Comparison of ENCODE assay signal across 8 cellular contexts in the genomic region with DNA sequence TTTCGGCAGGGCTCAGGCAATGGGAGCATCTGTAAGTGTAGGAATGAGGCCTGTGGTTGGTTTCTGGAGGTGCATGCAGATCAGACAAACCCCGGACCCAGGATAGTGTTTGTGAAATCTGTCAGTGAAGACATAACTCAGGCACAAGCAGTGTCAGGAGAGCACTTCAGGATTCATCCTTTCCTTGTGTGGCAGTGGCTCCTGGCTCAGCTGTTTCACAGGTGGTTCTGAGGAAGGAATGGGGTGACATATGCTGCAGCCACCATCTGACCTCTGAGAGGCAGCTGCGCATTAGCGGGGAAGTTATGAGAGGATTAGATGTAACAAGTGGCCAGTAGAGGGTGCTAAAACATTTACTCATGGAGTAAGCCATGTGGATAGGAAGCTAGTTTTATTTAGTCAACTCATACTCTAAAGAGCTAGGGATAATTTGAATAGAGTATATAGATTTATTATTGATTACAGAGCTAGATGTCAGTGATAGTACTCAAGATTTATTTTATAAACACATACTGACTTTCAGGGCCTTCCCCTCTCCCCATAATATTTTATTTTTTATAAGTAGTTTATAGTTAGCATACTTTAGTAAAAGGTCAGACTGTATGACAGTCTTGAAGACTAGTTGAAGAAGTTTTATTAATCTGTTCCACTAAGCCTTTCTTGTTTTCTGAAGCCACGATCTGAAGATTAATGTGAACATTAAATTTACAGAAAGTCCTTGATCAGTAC. TPM values are rescaled to one million over a fixed set of nuclear protein-coding genes. Genes with fewer than 3 reads are reported as not detected.
DNase-seq lines count a peak whose midpoint lies in the region; ATAC-seq and TF ChIP-seq lines count a peak whose summit lies in the region.

No MANE protein-coding gene starts in this region.

- CTCF ChIA-PET in T-cell (lab: Charles Lee) = interaction anchor here (0.5 to 2.7 kb wide), 29 partner anchors 8 to 1803 kb away, joined by 3 to 11 read pairs (median 4); a partner anchor contains a TSS

- H3K4me3 Mint-ChIP-seq in CD14-positive monocyte = no peak overlapping the region
- H3K4me3 Mint-ChIP-seq in T-cell = no peak overlapping the region

- H3K9me3 Mint-ChIP-seq in CD14-positive monocyte (no peaks in the 10 kb centered on the region), T-cell (no peaks in the 10 kb centered on the region)

- ATAC-seq in GM18870 (IDR thresholded peaks at IDR 0.05; ENCODE audit: unreplicated experiment) (peak; percentile 97), HG03066 (IDR thresholded peaks at IDR 0.05; ENCODE audit: low read depth, unreplicated experiment) (peak; percentile 84), T-cell (replicated peaks in 1 of 4) (peak; percentile 54 to 84 (median 75))

- DNase-seq in CD14-positive monocyte (ENCODE audit: low spot score) = no peak
- peak; percentile 48 to 85 for DNase-seq in NCI-H1930 (lab: John Stamatoyannopoulos, UW)
- peak in 18 of 34 experiments; percentile 1 to 29 (median 8) for DNase-seq in T-cell
- peak; percentile 56 to 72 for DNase-seq in cerebellar nuclear complex (lab: John Stamatoyannopoulos, UW)
- DNase-seq in kidney glomerular epithelial cell (lab: John Stamatoyannopoulos, UW) = peak; percentile 46
- DNase-seq in stimulated activated CD8-positive, alpha-beta memory T cell treated with anti-CD3 and anti-CD28 coated beads, Interleukin-4, amount 100 ng/mL, for 48 hours = peak; percentile 30

- H3K4me1 Mint-ChIP-seq in CD14-positive monocyte (peaks cover 23% of the 10 kb centered on the region), T-cell (peaks cover 21 to 37% (median 32%) of the 10 kb centered on the region in 3 donors)

- H3K27me3 Mint-ChIP-seq in CD14-positive monocyte (ENCODE audit: low read depth in 3 of 3) (no peaks in the 10 kb centered on the region), T-cell (no peaks in the 10 kb centered on the region)

- intact Hi-C loops in CD14-positive monocyte (cut with micrococcal nuclease) = no loop called here

- H3K27ac Mint-ChIP-seq in CD14-positive monocyte (peak overlapping the region in 1 of 7 donors; percentile 37), T-cell (no peak overlapping the region)

- H3K36me3 Mint-ChIP-seq in CD14-positive monocyte (peaks cover 57 to 65% of the 10 kb centered on the region in 2 donors), T-cell (peaks cover 69% of the 10 kb centered on the region)

- POLR2A ChIA-PET in T-cell (lab: Charles Lee) = interaction anchor here (0.6 to 1.4 kb wide), 5 partner anchors 28 to 560 kb away, joined by 3 to 5 read pairs (median 4); no protein-coding TSS in a partner anchor

- peak; percentile 71 for TF ChIP-seq CTCF in CD14-positive monocyte (IDR thresholded peaks at IDR 0.05)

RNA-seq across cellular contexts. Expression of a gene that starts 28.4 kb away (rescaled TPM):
- polyA plus RNA-seq in CD14-positive monocyte = 10 to 100 TPM; 41.2 to 47.2 TPM
- 10 to 100 TPM; 49.3 to 56.3 (median 52.6) TPM for total RNA-seq in T-cell
